Comparison of ENCODE assay signal across 3 cellular contexts in the genomic region with DNA sequence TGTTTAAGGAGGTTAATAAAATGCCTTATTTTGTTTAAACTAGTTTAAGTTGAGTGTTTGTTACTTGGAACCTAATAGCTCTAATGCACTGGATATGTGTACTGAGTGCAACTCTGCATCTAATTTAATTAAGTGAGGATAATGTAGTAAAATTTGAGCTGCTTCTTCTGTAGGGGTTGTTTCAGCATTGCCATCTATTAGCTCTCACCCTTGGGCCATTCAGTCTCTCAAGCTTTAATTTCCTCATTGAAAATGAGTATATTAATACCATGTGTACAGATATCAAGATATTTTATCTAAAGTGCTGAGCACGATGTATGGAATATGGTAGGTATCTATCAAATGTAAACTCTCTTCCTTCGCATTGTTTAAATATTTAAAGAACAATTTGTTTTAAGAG.
"Had no signal": no experiment of that assay in that cellular context is flagged by ENCODE, and none has a peak within 500 bp of the region (broad histone marks: within the 10 kb centered on the region; RNA-seq: fewer than 3 reads in every experiment).

No MANE protein-coding gene starts in this region.

- ATAC-seq: GM12878 had no signal

- H3K4me3 ChIP-seq: GM12878 had no signal

- DNase-seq: GDM1, GF-D8 had no signal
